1 cellular context compared by ENCODE assay signal in the genomic region with DNA sequence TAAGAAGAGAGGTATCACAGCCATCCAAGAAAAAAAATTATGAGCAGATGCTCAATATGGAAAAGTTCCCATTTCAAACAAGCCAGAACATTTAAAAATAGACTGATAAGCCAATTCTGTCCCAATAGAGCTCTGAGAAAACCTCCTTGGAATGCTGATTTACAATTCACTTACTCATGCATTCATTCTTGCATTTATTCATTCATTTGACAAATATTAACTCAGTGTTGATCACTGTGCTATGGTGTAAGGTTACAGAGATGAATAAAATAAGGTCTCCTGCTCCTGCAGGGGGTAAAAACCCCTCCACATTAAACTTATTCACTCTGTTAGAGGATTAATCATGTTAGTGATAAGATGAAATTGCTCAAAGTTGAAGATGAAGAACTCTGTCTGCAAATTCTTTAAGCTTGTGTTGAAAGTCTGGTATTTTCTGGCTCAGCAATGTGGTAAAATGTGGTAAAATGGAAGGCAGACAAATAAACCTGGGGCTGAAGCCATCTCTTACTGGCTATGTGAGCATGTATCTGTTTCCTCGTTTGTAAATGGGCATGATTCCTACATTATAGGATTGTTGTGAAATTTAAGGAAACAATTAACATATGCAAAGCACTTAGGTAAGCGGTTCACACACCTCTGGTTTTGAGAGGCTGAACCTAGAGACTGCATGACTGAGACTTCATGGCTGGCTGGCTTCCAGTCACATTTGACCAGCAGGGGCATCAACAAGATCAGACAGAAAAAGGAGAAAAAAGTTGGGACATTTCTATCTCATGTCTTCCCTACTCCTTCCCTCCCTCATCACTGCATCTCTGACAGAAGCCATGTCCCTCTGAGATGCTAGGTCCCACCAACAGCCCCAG.
TF ChIP-seq lines count a peak whose summit lies in the region.

No MANE protein-coding gene starts in this region.

TF ChIP-seq in SK-N-SH, 30 proteins besides CTCF, POLR2A, EP300 and RAD21 (continued from another document):
- peak; percentile 88 for TF ChIP-seq MEF2A (IDR thresholded peaks at IDR 0.05; ENCODE audit: borderline replicate concordance, low read depth)
- TF ChIP-seq, protein P1, sequence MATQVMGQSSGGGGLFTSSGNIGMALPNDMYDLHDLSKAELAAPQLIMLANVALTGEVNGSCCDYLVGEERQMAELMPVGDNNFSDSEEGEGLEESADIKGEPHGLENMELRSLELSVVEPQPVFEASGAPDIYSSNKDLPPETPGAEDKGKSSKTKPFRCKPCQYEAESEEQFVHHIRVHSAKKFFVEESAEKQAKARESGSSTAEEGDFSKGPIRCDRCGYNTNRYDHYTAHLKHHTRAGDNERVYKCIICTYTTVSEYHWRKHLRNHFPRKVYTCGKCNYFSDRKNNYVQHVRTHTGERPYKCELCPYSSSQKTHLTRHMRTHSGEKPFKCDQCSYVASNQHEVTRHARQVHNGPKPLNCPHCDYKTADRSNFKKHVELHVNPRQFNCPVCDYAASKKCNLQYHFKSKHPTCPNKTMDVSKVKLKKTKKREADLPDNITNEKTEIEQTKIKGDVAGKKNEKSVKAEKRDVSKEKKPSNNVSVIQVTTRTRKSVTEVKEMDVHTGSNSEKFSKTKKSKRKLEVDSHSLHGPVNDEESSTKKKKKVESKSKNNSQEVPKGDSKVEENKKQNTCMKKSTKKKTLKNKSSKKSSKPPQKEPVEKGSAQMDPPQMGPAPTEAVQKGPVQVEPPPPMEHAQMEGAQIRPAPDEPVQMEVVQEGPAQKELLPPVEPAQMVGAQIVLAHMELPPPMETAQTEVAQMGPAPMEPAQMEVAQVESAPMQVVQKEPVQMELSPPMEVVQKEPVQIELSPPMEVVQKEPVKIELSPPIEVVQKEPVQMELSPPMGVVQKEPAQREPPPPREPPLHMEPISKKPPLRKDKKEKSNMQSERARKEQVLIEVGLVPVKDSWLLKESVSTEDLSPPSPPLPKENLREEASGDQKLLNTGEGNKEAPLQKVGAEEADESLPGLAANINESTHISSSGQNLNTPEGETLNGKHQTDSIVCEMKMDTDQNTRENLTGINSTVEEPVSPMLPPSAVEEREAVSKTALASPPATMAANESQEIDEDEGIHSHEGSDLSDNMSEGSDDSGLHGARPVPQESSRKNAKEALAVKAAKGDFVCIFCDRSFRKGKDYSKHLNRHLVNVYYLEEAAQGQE (IDR thresholded peaks at IDR 0.05; ENCODE audit: low read depth, low read length): no peak
- TF ChIP-seq GATA2 (CRISPR knock-in tag; IDR thresholded peaks at IDR 0.05): no peak
- TF ChIP-seq TCF12 (IDR thresholded peaks at IDR 0.05): peak; percentile 84
- peak; percentile 39; the same call in 1 of the 2 replicates for TF ChIP-seq NFIC (IDR thresholded peaks at IDR 0.05; ENCODE audit: borderline replicate concordance)
- no peak for TF ChIP-seq RXRA (IDR thresholded peaks at IDR 0.05; ENCODE audit: borderline replicate concordance, low read depth)
